Comparison of ENCODE assay signal across 26 cellular contexts in genomic region chr1:184027751-184028682, GRCh38. TPM values are rescaled to one million over a fixed set of nuclear protein-coding genes. Genes with fewer than 3 reads are reported as not detected.
A peak's percentile ranks its signal among the peaks of the same experiment; 100 is the strongest.
DNase-seq lines count a peak whose midpoint lies in the region; ATAC-seq, FAIRE-seq and TF ChIP-seq lines count a peak whose summit lies in the region.
"Had no signal": no experiment of that assay in that cellular context is flagged by ENCODE, and none has a peak within 500 bp of the region (broad histone marks: within the 10 kb centered on the region; RNA-seq: fewer than 3 reads in every experiment).

No MANE protein-coding gene starts in this region.

- H3K18ac ChIP-seq in IMR-90 (ENCODE audit: low read depth, low read length), result no peak overlapping the region

- H3K4me3 ChIP-seq in AG10803 (ENCODE audit: low read length) (no peak overlapping the region), IMR-90 (ENCODE audit: insufficient read depth, low read depth, low read length) (no peak overlapping the region), K562 (no peak overlapping the region)
- H3K4me3 ChIP-seq: ascending aorta, right atrium auricular region, SJCRH30 had no signal

- H3K27me3 ChIP-seq in IMR-90 (ENCODE audit: control insufficient read depth, insufficient read depth, low read length) (no peaks in the 10 kb centered on the region), K562 (ENCODE audit: control insufficient read depth in 2 of 2, insufficient read depth in 2 of 2, low read length in 2 of 2) (no peaks in the 10 kb centered on the region)
- H3K27me3 ChIP-seq: ascending aorta, right atrium auricular region, SJCRH30 had no signal

- 0 out of 2 replicates have a peak overlapping the region, but pooled peaks have one; percentile 16 for H3K14ac ChIP-seq in IMR-90 (replicated peaks; ENCODE audit: low read depth, low read length)

- H4K20me1 ChIP-seq in IMR-90 (ENCODE audit: insufficient read depth, low read length) (no peaks in the 10 kb centered on the region), K562 (replicated peaks; ENCODE audit: control insufficient read depth, insufficient read depth, low read length) (no peaks in the 10 kb centered on the region)

- H3K27ac ChIP-seq in IMR-90 (ENCODE audit: insufficient read depth, low read length), result no peak overlapping the region
- peak overlapping the region; percentile 89 for H3K27ac ChIP-seq in K562 (ENCODE audit: extremely low read depth, low read depth, low read length)
- H3K27ac ChIP-seq: ascending aorta, SJCRH30 had no signal

- intact Hi-C loops in IMR-90 (cut with micrococcal nuclease) (no loop called here), K562 (cut with micrococcal nuclease) (no loop called here), Calu3 (cut with micrococcal nuclease; ENCODE audit: unreplicated experiment) (no loop called here)

- TF ChIP-seq POLR2A in IMR-90 (IDR thresholded peaks at IDR 0.05; ENCODE audit: low read depth, low read length) (no peak), K562 (conservative IDR thresholded peaks at IDR 0.05) (no peak)

- H3K23ac ChIP-seq in IMR-90 (ENCODE audit: low read depth, low read length), result no peak overlapping the region

- WGBS in IMR-90 (ENCODE audit: extremely low coverage in 2 of 2, insufficient read length in 1 of 2), 2 experiments, result 70% methylated on average over 2 of the region's 7 CpGs; no CpG with 5 or more reads in 1 of the 2 experiments
- 64% methylated on average over 7 of the region's 7 CpGs for WGBS in K562 (ENCODE audit: insufficient coverage, low coverage, missing lambda C conversion rate)

- H3K9me1 ChIP-seq in IMR-90 (ENCODE audit: insufficient read depth, low read length) (peaks cover 5% of the 10 kb centered on the region; the same call in 1 of the 2 replicates), K562 (ENCODE audit: control insufficient read depth, insufficient read depth, low read length) (no peaks in the 10 kb centered on the region)

- DNase-seq in AG10803 (ENCODE audit: low read depth) (peak; percentile 69), IMR-90 (no peak), K562 (ENCODE audit: extremely low read depth in 1 of 4, low spot score in 3 of 4) (peak in 1 of 4 experiments; percentile 19), Calu3 (no peak), SHP77 treated with DMSO at 0.1 percent for 48 hours (lab: John Stamatoyannopoulos, UW) (no peak)
- no peak for DNase-seq in effector memory CD8-positive, alpha-beta T cell
- DNase-seq: activated CD8-positive, alpha-beta memory T cell treated with anti-CD3 and anti-CD28 coated beads for 24 hours; activated T-cell treated with anti-CD3 and anti-CD28 coated beads, Interleukin-2, amount 50 U/mL, for 4 hours; CD4-positive, CD25-positive, alpha-beta regulatory T cell; DMS153; GDM1; KG1; mesenchymal stem cell; naive thymus-derived CD4-positive, alpha-beta T cell; NCI-H146; PC-3 had no signal

- H2BK5ac ChIP-seq in IMR-90 (ENCODE audit: low read depth, low read length, poor library complexity, severe bottlenecking), result no peak overlapping the region

- H2AFZ ChIP-seq in IMR-90 (replicated peaks; ENCODE audit: low read length, poor library complexity) (no peak overlapping the region), K562 (ENCODE audit: low read depth, low read length) (0 out of 2 replicates have a peak overlapping the region, but pooled peaks have one; percentile 1)

- no peaks in the 10 kb centered on the region for H3K36me3 Mint-ChIP-seq in nephron (ENCODE audit: low read depth)
- no peaks in the 10 kb centered on the region for H3K36me3 Mint-ChIP-seq in Calu3 (ENCODE audit: insufficient read depth, unreplicated experiment)
- no peaks in the 10 kb centered on the region for H3K36me3 Mint-ChIP-seq in effector memory CD8-positive, alpha-beta T cell (ENCODE audit: insufficient read depth)
- H3K36me3 Mint-ChIP-seq: activated naive CD4-positive, alpha-beta T cell treated with anti-CD3 and anti-CD28 coated beads, Interleukin-2, amount 50 U/mL, for 24 hours; CD4-positive, CD25-positive, alpha-beta regulatory T cell; naive thymus-derived CD4-positive, alpha-beta T cell had no signal

- no peak for FAIRE-seq in K562 (lab: Jason Lieb, UNC)
- FAIRE-seq: colon, endometrium had no signal

- peak overlapping the region; percentile 42 to 73 (median 70) for H3K27ac Mint-ChIP-seq in nephron
- no peak overlapping the region for H3K27ac Mint-ChIP-seq in Calu3 (ENCODE audit: unreplicated experiment)
- no peak overlapping the region for H3K27ac Mint-ChIP-seq in effector memory CD8-positive, alpha-beta T cell
- H3K27ac Mint-ChIP-seq: activated naive CD4-positive, alpha-beta T cell treated with anti-CD3 and anti-CD28 coated beads, Interleukin-2, amount 50 U/mL, for 24 hours; CD4-positive, CD25-positive, alpha-beta regulatory T cell; naive thymus-derived CD4-positive, alpha-beta T cell had no signal

- TF ChIP-seq CTCF in AG10803 (conservative IDR thresholded peaks at IDR 0.05; ENCODE audit: low read length), result no peak
- TF ChIP-seq CTCF in IMR-90 (conservative IDR thresholded peaks at IDR 0.05; ENCODE audit: low read depth, low read length), result no peak
- no peak for TF ChIP-seq CTCF in K562 (IDR thresholded peaks at IDR 0.05 in 2 of 3, conservative IDR thresholded peaks at IDR 0.05 in 1 of 3; ENCODE audit: insufficient read depth in 2 of 3, low read depth in 1 of 3, low read length in 3 of 3)
- no peak for TF ChIP-seq CTCF in nephron (IDR thresholded peaks at IDR 0.05; ENCODE audit: unreplicated experiment in 3 of 3)
- TF ChIP-seq CTCF in Calu3 (IDR thresholded peaks at IDR 0.05; ENCODE audit: unreplicated experiment), result no peak

- H3K36me3 ChIP-seq in IMR-90 (ENCODE audit: control insufficient read depth, insufficient read depth, low read length) (no peaks in the 10 kb centered on the region), K562 (ENCODE audit: control insufficient read depth, insufficient read depth, low read length) (no peaks in the 10 kb centered on the region; the same call in 2 of the 3 replicates)
- H3K36me3 ChIP-seq: ascending aorta, right atrium auricular region, SJCRH30 had no signal

- H3K4ac ChIP-seq in IMR-90 (ENCODE audit: low read depth, low read length), result no peak overlapping the region

- H4K91ac ChIP-seq in IMR-90 (ENCODE audit: insufficient read depth, low read depth, low read length), result no peak overlapping the region

- no peak for ATAC-seq in IMR-90 (ENCODE audit: low read depth)
- ATAC-seq in K562, result no peak
- ATAC-seq in HG02610 (IDR thresholded peaks at IDR 0.05; ENCODE audit: unreplicated experiment), result no peak
- no peak for ATAC-seq in effector memory CD8-positive, alpha-beta T cell (replicated peaks)
- ATAC-seq: activated T-cell treated with anti-CD3 and anti-CD28 coated beads, Interleukin-2, amount 50 U/mL, for 4 hours; HCT116; naive thymus-derived CD4-positive, alpha-beta T cell; PC-3 had no signal

- no peak overlapping the region for H4K8ac ChIP-seq in IMR-90 (ENCODE audit: low read depth in 2 of 2, low read length in 2 of 2)

- CTCF ChIA-PET in IMR-90 (lab: Yijun Ruan, JAX), result no interaction called here
- CTCF ChIA-PET in K562 (lab: Yijun Ruan, JAX; ENCODE audit: low intra/inter-chr PET ratio), result no interaction called here
- CTCF ChIA-PET in Calu3 (lab: Charles Lee), result no interaction called here

- H3K56ac ChIP-seq in IMR-90 (ENCODE audit: extremely low read depth, insufficient read depth, low read length), result no peak overlapping the region

- no peak overlapping the region for H2AK9ac ChIP-seq in IMR-90 (replicated peaks; ENCODE audit: low read depth, low read length, poor library complexity)

- peaks cover 0 to 15% of the 10 kb centered on the region in 2 experiments; a peak in 2 of 4 replicates for H3K79me1 ChIP-seq in IMR-90 (ENCODE audit: low read depth in 1 of 2, low read length in 2 of 2)

- no peak for TF ChIP-seq EP300 in K562 (IDR thresholded peaks at IDR 0.05; ENCODE audit: low read length)

- H3K4me2 ChIP-seq in IMR-90 (ENCODE audit: low read depth, low read length), result no peak overlapping the region
- peak overlapping the region; percentile 23; the same call in 1 of the 2 replicates for H3K4me2 ChIP-seq in K562 (ENCODE audit: insufficient read depth, low read length)

- POLR2A ChIA-PET in IMR-90 (lab: Charles Lee; ENCODE audit: unreplicated experiment), result no interaction called here
- POLR2A ChIA-PET in K562 (lab: Yijun Ruan, JAX), result interaction anchor here (1.1 to 1.9 kb wide), 4 partner anchors 10 to 458 kb away, joined by 3 to 8 read pairs (median 3); partner anchors contain the start of gene TSEN15

- H4K5ac ChIP-seq in IMR-90 (ENCODE audit: low read depth, low read length), result no peak overlapping the region

- H3K4me1 ChIP-seq in IMR-90 (ENCODE audit: control insufficient read depth, insufficient read depth, low read length), result peaks cover 12% of the 10 kb centered on the region
- H3K4me1 ChIP-seq in K562 (replicated peaks in 1 of 2; ENCODE audit: control insufficient read depth in 2 of 2, insufficient read depth in 2 of 2, low read length in 2 of 2), result peaks cover 15 to 84% of the 10 kb centered on the region in 2 experiments
- H3K4me1 ChIP-seq: ascending aorta had no signal

- H3K27me3 Mint-ChIP-seq in nephron (ENCODE audit: low read depth), result peaks cover 8% of the 10 kb centered on the region
- H3K27me3 Mint-ChIP-seq in Calu3 (ENCODE audit: unreplicated experiment), result peaks cover under 1% of the 10 kb centered on the region
- H3K27me3 Mint-ChIP-seq in effector memory CD8-positive, alpha-beta T cell, result peaks cover 0 to 28% of the 10 kb centered on the region in 2 donors

- H3K9me3 Mint-ChIP-seq in nephron (no peaks in the 10 kb centered on the region), Calu3 (ENCODE audit: low read depth, unreplicated experiment) (no peaks in the 10 kb centered on the region)
- H3K9me3 Mint-ChIP-seq in effector memory CD8-positive, alpha-beta T cell, result no peaks in the 10 kb centered on the region
- H3K9me3 Mint-ChIP-seq: activated naive CD4-positive, alpha-beta T cell treated with anti-CD3 and anti-CD28 coated beads, Interleukin-2, amount 50 U/mL, for 24 hours; activated T-cell treated with anti-CD3 and anti-CD28 coated beads, Interleukin-2, amount 50 U/mL, for 4 hours had no signal

- H3K4me1 Mint-ChIP-seq in nephron (peaks cover 90% of the 10 kb centered on the region), Calu3 (ENCODE audit: low read depth, unreplicated experiment) (peaks cover 34% of the 10 kb centered on the region)
- no peaks in the 10 kb centered on the region for H3K4me1 Mint-ChIP-seq in effector memory CD8-positive, alpha-beta T cell (ENCODE audit: low read depth in 2 of 2)
- H3K4me1 Mint-ChIP-seq: activated naive CD4-positive, alpha-beta T cell treated with anti-CD3 and anti-CD28 coated beads, Interleukin-2, amount 50 U/mL, for 24 hours; CD4-positive, CD25-positive, alpha-beta regulatory T cell; naive thymus-derived CD4-positive, alpha-beta T cell had no signal

- H2AK5ac ChIP-seq in IMR-90 (ENCODE audit: low read depth, low read length), result no peak overlapping the region; the same call in 1 of the 2 replicates

- dilution Hi-C loops in IMR-90 (cut with HindIII; ENCODE audit: low sequenced_read_pairs, unreplicated experiment), result no loop called here

- H3K79me2 ChIP-seq in K562 (ENCODE audit: control insufficient read depth, insufficient read depth, low read length), result peaks cover 86% of the 10 kb centered on the region

- H3K9ac ChIP-seq in IMR-90 (ENCODE audit: low read depth, low read length), result no peak overlapping the region
- peak overlapping the region in 1 of 2 experiments; percentile 13; a peak in 1 of 4 replicates for H3K9ac ChIP-seq in K562 (ENCODE audit: insufficient read depth in 1 of 2, low read depth in 2 of 2, low read length in 2 of 2)

- H3K9me3 ChIP-seq in IMR-90 (ENCODE audit: control insufficient read depth, insufficient read depth, low read length), result no peaks in the 10 kb centered on the region
- no peaks in the 10 kb centered on the region for H3K9me3 ChIP-seq in K562 (replicated peaks; ENCODE audit: control insufficient read depth, insufficient read depth, low read depth, low read length)
- H3K9me3 ChIP-seq: ascending aorta, right atrium auricular region, SJCRH30 had no signal

- no peak overlapping the region for H2BK15ac ChIP-seq in IMR-90 (ENCODE audit: low read depth, low read length)

- TF ChIP-seq RAD21 in IMR-90 (IDR thresholded peaks at IDR 0.05; ENCODE audit: low read length), result no peak
- TF ChIP-seq RAD21 in K562 (CRISPR knock-in tag; conservative IDR thresholded peaks at IDR 0.05 in 1 of 2, IDR thresholded peaks at IDR 0.05 in 1 of 2), result no peak

- no peak overlapping the region for H2BK120ac ChIP-seq in IMR-90 (ENCODE audit: low read depth, low read length)

- no peak overlapping the region for H2BK20ac ChIP-seq in IMR-90 (ENCODE audit: low read depth, low read length)

- H3K4me3 Mint-ChIP-seq in nephron, result no peak overlapping the region
- no peak overlapping the region for H3K4me3 Mint-ChIP-seq in Calu3 (ENCODE audit: low read depth, unreplicated experiment)
- H3K4me3 Mint-ChIP-seq in effector memory CD8-positive, alpha-beta T cell, result no peak overlapping the region
- H3K4me3 Mint-ChIP-seq: activated naive CD4-positive, alpha-beta T cell treated with anti-CD3 and anti-CD28 coated beads, Interleukin-2, amount 50 U/mL, for 24 hours; activated T-cell treated with anti-CD3 and anti-CD28 coated beads, Interleukin-2, amount 50 U/mL, for 4 hours; CD4-positive, CD25-positive, alpha-beta regulatory T cell; naive thymus-derived CD4-positive, alpha-beta T cell had no signal

- in situ Hi-C loops in IMR-90 (cut with MboI; ENCODE audit: low sequenced_read_pairs) (no loop called here), K562 (cut with MboI) (no loop called here)

- no TSS peak for BruUV-seq in IMR-90 (replicated peaks; lab: Mats Ljungman, UMichigan)
- no TSS peak for BruUV-seq in K562 (replicated peaks; lab: Mats Ljungman, UMichigan)
- BruUV-seq in Calu3 (replicated peaks; lab: Mats Ljungman, UMichigan), result no TSS peak

RNA-seq across cellular contexts. Expression of gene COLGALT2, which starts 9.5 kb away (rescaled TPM):
- total RNA-seq in IMR-90 (2012; rRNA removed), result 2.3 and 3.3 TPM in 2 replicates
- 4.1 and 4.2 TPM in 2 replicates for polyA plus RNA-seq in IMR-90 (2012; rRNA removed)
- polyA plus RNA-seq in IMR-90 (2012; cell fraction: cytosol; rRNA removed), result 1.9 and 2.2 TPM in 2 replicates
- polyA plus RNA-seq in IMR-90 (2012; cell fraction: nucleus; rRNA removed; ENCODE audit: low replicate concordance), result 7.8 and 14.6 TPM in 2 replicates
- 26.9 and 36.6 TPM in 2 replicates for total RNA-seq in K562 (2011; cell fraction: chromatin; rRNA removed; ENCODE audit: low replicate concordance)
- 22.2 TPM in 2 replicates for total RNA-seq in K562 (2011; cell fraction: nucleolus; rRNA removed)
- total RNA-seq in K562 (2011; cell fraction: nucleoplasm; rRNA removed), result 33.3 and 42.1 TPM in 2 replicates
- 18.8 and 19.1 TPM in 2 replicates for total RNA-seq in K562 (2014; rRNA removed)
- 19.2 and 23.0 TPM in 2 replicates for total RNA-seq in K562 (2014; rRNA removed; fragmentation: Illumina TruSeq; extraction: Trizol)
- total RNA-seq in K562 (2015; rRNA removed; fragmentation: Illumina TruSeq; extraction: Trizol), result 11.3 and 11.6 TPM in 2 replicates
- total RNA-seq in K562 (2021), result 23.2 and 29.1 TPM in 2 replicates
- 7.4 and 9.3 TPM in 2 replicates for polyA plus RNA-seq in K562 (2011; rRNA removed)
- polyA plus RNA-seq in K562 (2011; cell fraction: cytosol; rRNA removed), result 8.1 and 8.2 TPM in 2 replicates
- polyA plus RNA-seq in K562 (2011; cell fraction: nucleus; rRNA removed), result 36.5 and 59.0 TPM in 2 replicates
- polyA plus RNA-seq in K562 (2012), result 16.0 and 73.3 TPM in 2 replicates
- polyA plus RNA-seq in K562 (2014; fragmentation: Illumina TruSeq; extraction: Trizol), result 29.3 and 32.1 TPM in 2 replicates
- 10 to 100 TPM; 12.1 to 22.4 TPM for polyA plus RNA-seq in K562 (2014; fragmentation: Nextera tagmentation; extraction: Ambion mirVana)
- polyA plus RNA-seq in K562 (2014; rRNA removed), result 15.8 and 18.5 TPM in 2 replicates
- 9.9 and 12.4 TPM in 2 replicates for polyA minus RNA-seq in K562 (2011; rRNA and poly(A)+ RNA removed)
- 8.8 and 9.0 TPM in 2 replicates for polyA minus RNA-seq in K562 (2011; cell fraction: cytosol; rRNA and poly(A)+ RNA removed)
- 21.8 and 22.5 TPM in 2 replicates for polyA minus RNA-seq in K562 (2011; cell fraction: nucleus; rRNA and poly(A)+ RNA removed)
- 5.9 and 6.4 TPM in 2 replicates for total RNA-seq in Calu3 (2022)
- total RNA-seq: HT-29 had no signal

RNA-seq across cellular contexts. Expression of gene TSEN15, which starts 23.5 kb away (rescaled TPM):
- total RNA-seq in IMR-90 (2012; rRNA removed), result 45.0 and 80.3 TPM in 2 replicates
- polyA plus RNA-seq in IMR-90 (2012; rRNA removed), result 26.7 and 32.4 TPM in 2 replicates
- polyA plus RNA-seq in IMR-90 (2012; cell fraction: cytosol; rRNA removed), result 59.8 and 60.1 TPM in 2 replicates
- polyA plus RNA-seq in IMR-90 (2012; cell fraction: nucleus; rRNA removed; ENCODE audit: low replicate concordance), result 18.1 and 26.0 TPM in 2 replicates
- 40.1 and 121 TPM in 2 replicates for total RNA-seq in K562 (2011; cell fraction: chromatin; rRNA removed; ENCODE audit: low replicate concordance)
- 27.5 and 40.1 TPM in 2 replicates for total RNA-seq in K562 (2011; cell fraction: nucleolus; rRNA removed)
- 71.9 and 122 TPM in 2 replicates for total RNA-seq in K562 (2011; cell fraction: nucleoplasm; rRNA removed)
- total RNA-seq in K562 (2014; rRNA removed), result 82.8 and 83.9 TPM in 2 replicates
- total RNA-seq in K562 (2014; rRNA removed; fragmentation: Illumina TruSeq; extraction: Trizol), result 121 and 146 TPM in 2 replicates
- total RNA-seq in K562 (2015; rRNA removed; fragmentation: Illumina TruSeq; extraction: Trizol), result 83.2 and 92.8 TPM in 2 replicates
- 81.9 and 86.4 TPM in 2 replicates for total RNA-seq in K562 (2021)
- 97.1 and 108 TPM in 2 replicates for polyA plus RNA-seq in K562 (2011; rRNA removed)
- 28.9 and 65.9 TPM in 2 replicates for polyA plus RNA-seq in K562 (2011; cell fraction: cytosol; rRNA removed)
- 65.9 and 104 TPM in 2 replicates for polyA plus RNA-seq in K562 (2011; cell fraction: nucleus; rRNA removed)
- polyA plus RNA-seq in K562 (2012), result 56.9 and 143 TPM in 2 replicates
- polyA plus RNA-seq in K562 (2014; fragmentation: Illumina TruSeq; extraction: Trizol), result 106 and 118 TPM in 2 replicates
- 10 to 100 TPM; 25.6 to 36.1 TPM for polyA plus RNA-seq in K562 (2014; fragmentation: Nextera tagmentation; extraction: Ambion mirVana)
- polyA plus RNA-seq in K562 (2014; rRNA removed), result 91.3 and 104 TPM in 2 replicates
- 87.9 and 108 TPM in 2 replicates for polyA minus RNA-seq in K562 (2011; rRNA and poly(A)+ RNA removed)
- polyA minus RNA-seq in K562 (2011; cell fraction: cytosol; rRNA and poly(A)+ RNA removed), result 43.4 and 50.1 TPM in 2 replicates
- 69.7 and 127 TPM in 2 replicates for polyA minus RNA-seq in K562 (2011; cell fraction: nucleus; rRNA and poly(A)+ RNA removed)
- total RNA-seq in Calu3 (2022), result 51.7 and 62.6 TPM in 2 replicates

Comparison
In these comparisons a context has a peak if more than half of its experiments do, and no peak if none do; other contexts are left out.
1. H3K27ac Mint-ChIP-seq: peak in nephron (3 of 3); none in Calu3 (single experiment) and effector memory CD8-positive, alpha-beta T cell (0 of 2).